1 cellular context compared by ENCODE assay signal in genomic region chr10:1454428-1454827, GRCh38.
TF ChIP-seq lines count a peak whose summit lies in the region.

No MANE protein-coding gene starts in this region.

TF ChIP-seq in GM12878, 131 proteins besides CTCF, POLR2A, EP300 and RAD21 (continued from another document):
- TF ChIP-seq PRDM15 (CRISPR knock-in tag; IDR thresholded peaks at IDR 0.05) (no peak), ETV6 (conservative IDR thresholded peaks at IDR 0.05 in 1 of 2, IDR thresholded peaks at IDR 0.05 in 1 of 2; ENCODE audit: borderline replicate concordance in 1 of 2, low read depth in 1 of 2) (peak in 1 of 2 experiments; percentile 88; a peak in 2 of 4 replicates), ZNF217 (IDR thresholded peaks at IDR 0.05) (no peak), ZBTB33 (IDR thresholded peaks at IDR 0.05) (no peak), SIX5 (IDR thresholded peaks at IDR 0.05; ENCODE audit: low read depth, low read length, severe bottlenecking) (no peak), RBBP5 (conservative IDR thresholded peaks at IDR 0.05) (no peak), ZBTB4 (CRISPR knock-in tag; IDR thresholded peaks at IDR 0.05) (no peak), RAD51 (IDR thresholded peaks at IDR 0.05) (no peak), NR2F1 (conservative IDR thresholded peaks at IDR 0.05) (0 out of 2 replicates have a peak, but pooled peaks have one; percentile 23), MYB (IDR thresholded peaks at IDR 0.05; ENCODE audit: borderline replicate concordance, low read depth, low read length) (no peak), NBN (IDR thresholded peaks at IDR 0.05) (peak; percentile 64), ATF7 (IDR thresholded peaks at IDR 0.05; ENCODE audit: low read depth) (peak; percentile 75), SRF (IDR thresholded peaks at IDR 0.05; ENCODE audit: low read depth in 2 of 2, low read length in 2 of 2) (no peak), ELK1 (IDR thresholded peaks at IDR 0.05; ENCODE audit: low read depth, low read length) (no peak), ZNF274 (IDR thresholded peaks at IDR 0.05; ENCODE audit: insufficient read depth, insufficient read length) (no peak), BCL3 (IDR thresholded peaks at IDR 0.05; ENCODE audit: borderline replicate concordance, insufficient read depth, low read depth, low read length, poor library complexity, severe bottlenecking) (no peak), POLR2AphosphoS2 (IDR thresholded peaks at IDR 0.05; ENCODE audit: low read depth, low read length) (no peak), RUNX3 (IDR thresholded peaks at IDR 0.05; ENCODE audit: low read length) (peak; percentile 74), GATAD2B (conservative IDR thresholded peaks at IDR 0.05; ENCODE audit: low read depth) (peak; percentile 64; the same call in 1 of the 2 replicates), TCF12 (IDR thresholded peaks at IDR 0.05; ENCODE audit: low read depth, low read length) (peak; percentile 72), FOXM1 (IDR thresholded peaks at IDR 0.05; ENCODE audit: low read depth, low read length) (no peak), CBX5 (IDR thresholded peaks at IDR 0.05; ENCODE audit: low read depth) (no peak), DPF2 (IDR thresholded peaks at IDR 0.05) (peak; percentile 66; the same call in 1 of the 2 replicates), ZZZ3 (IDR thresholded peaks at IDR 0.05; ENCODE audit: control insufficient read depth, insufficient read length, low read depth) (no peak), HCFC1 (IDR thresholded peaks at IDR 0.05; ENCODE audit: low read length) (no peak), YY1 (IDR thresholded peaks at IDR 0.05; ENCODE audit: low read depth, low read length) (peak; percentile 78), NR2C1 (IDR thresholded peaks at IDR 0.05) (no peak), EED (IDR thresholded peaks at IDR 0.05; ENCODE audit: low read depth) (peak; percentile 44; the same call in 1 of the 2 replicates), CHD2 (IDR thresholded peaks at IDR 0.05; ENCODE audit: borderline replicate concordance, low read depth, low read length) (0 out of 2 replicates have a peak, but pooled peaks have one; percentile 27), NFIC (IDR thresholded peaks at IDR 0.05; ENCODE audit: low read depth, low read length) (peak; percentile 44; the same call in 1 of the 2 replicates), BCL11A (IDR thresholded peaks at IDR 0.05; ENCODE audit: low read depth, low read length) (peak; percentile 81), KAT2A (conservative IDR thresholded peaks at IDR 0.05; ENCODE audit: control insufficient read depth, low read depth, low read length) (no peak), CEBPZ (IDR thresholded peaks at IDR 0.05; ENCODE audit: low read depth, low read length) (no peak)
